1 cellular context compared by ENCODE assay signal in the genomic region with DNA sequence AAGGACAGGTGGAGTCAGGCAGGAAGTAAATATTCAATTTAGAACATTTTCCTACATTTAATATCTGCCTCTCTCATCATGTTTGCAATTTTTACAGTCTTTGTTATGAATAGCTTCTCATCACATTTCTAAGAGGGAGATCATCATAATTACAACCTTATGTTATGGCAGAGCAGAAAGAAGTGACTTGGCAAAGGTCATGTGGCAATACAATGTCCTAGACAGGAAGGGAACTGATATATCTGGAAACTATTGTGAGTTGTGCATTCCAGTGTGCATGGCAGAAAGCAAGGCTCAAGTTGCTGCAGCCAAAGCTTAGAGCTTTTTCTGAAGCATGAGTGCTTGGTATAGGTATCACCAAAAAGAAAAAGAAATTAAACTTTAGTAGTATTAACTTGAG.
TF ChIP-seq lines count a peak whose summit lies in the region.

No MANE protein-coding gene starts in this region.

TF ChIP-seq in IMR-90, 13 proteins besides CTCF, POLR2A, EP300 and RAD21:
- TF ChIP-seq RCOR1 (IDR thresholded peaks at IDR 0.05; ENCODE audit: insufficient replicate concordance, low read length) (no peak), CHD1 (IDR thresholded peaks at IDR 0.05; ENCODE audit: low read depth, low read length) (no peak)
- TF ChIP-seq, protein P1, sequence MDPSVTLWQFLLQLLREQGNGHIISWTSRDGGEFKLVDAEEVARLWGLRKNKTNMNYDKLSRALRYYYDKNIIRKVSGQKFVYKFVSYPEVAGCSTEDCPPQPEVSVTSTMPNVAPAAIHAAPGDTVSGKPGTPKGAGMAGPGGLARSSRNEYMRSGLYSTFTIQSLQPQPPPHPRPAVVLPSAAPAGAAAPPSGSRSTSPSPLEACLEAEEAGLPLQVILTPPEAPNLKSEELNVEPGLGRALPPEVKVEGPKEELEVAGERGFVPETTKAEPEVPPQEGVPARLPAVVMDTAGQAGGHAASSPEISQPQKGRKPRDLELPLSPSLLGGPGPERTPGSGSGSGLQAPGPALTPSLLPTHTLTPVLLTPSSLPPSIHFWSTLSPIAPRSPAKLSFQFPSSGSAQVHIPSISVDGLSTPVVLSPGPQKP (IDR thresholded peaks at IDR 0.05; ENCODE audit: borderline replicate concordance, low read depth, low read length), result no peak
